7 cellular contexts compared by ENCODE assay signal in genomic region chr6:20708367-20709124, GRCh38.
DNase-seq lines count a peak whose midpoint lies in the region; ATAC-seq and TF ChIP-seq lines count a peak whose summit lies in the region.

No MANE protein-coding gene starts in this region.

- H3K4me3 ChIP-seq in Loucy (ENCODE audit: low read length, poor library complexity, severe bottlenecking), result peak overlapping the region; percentile 11

- H3F3A ChIP-seq in Loucy (ENCODE audit: low read depth), result peaks cover 6% of the 10 kb centered on the region; the same call in 1 of the 2 replicates

- H3K9me2 ChIP-seq in Loucy (replicated peaks; ENCODE audit: low read depth, low read length), result no peaks in the 10 kb centered on the region

- intact Hi-C loops in posterior vena cava (cut with DNase I), result no loop called here

- no peaks in the 10 kb centered on the region for H4K20me1 ChIP-seq in Loucy (ENCODE audit: insufficient read depth, low read length, poor library complexity, severe bottlenecking)

- peaks cover 86% of the 10 kb centered on the region for H3K4me1 ChIP-seq in Loucy (ENCODE audit: insufficient read depth, low read length, poor library complexity, severe bottlenecking)

- H3K79me2 ChIP-seq in Loucy (ENCODE audit: insufficient read depth, low read length), result peaks cover 78% of the 10 kb centered on the region

- H3K9ac ChIP-seq in Loucy (ENCODE audit: low read depth, low read length, poor library complexity, severe bottlenecking), result peak overlapping the region; percentile 48

- TF ChIP-seq CTCF in Loucy (conservative IDR thresholded peaks at IDR 0.05; ENCODE audit: low read length), result no peak

- in situ Hi-C loops in G401 (cut with HindIII; ENCODE audit: low sequenced_read_pairs), result no loop called here

- peak; percentile 41 for DNase-seq in kidney tubule cell (ENCODE audit: low spot score)
- DNase-seq in G401 (ENCODE audit: low spot score), result no peak
- no peak for DNase-seq in NCI-H146 treated with DMSO at 0.1 percent for 48 hours (lab: John Stamatoyannopoulos, UW; ENCODE audit: unreplicated experiment)
- DNase-seq in posterior vena cava (ENCODE audit: low spot score), result no peak

- H3K9me3 ChIP-seq in Loucy (ENCODE audit: insufficient read depth, low read depth, low read length), result no peaks in the 10 kb centered on the region

- H3K36me3 ChIP-seq in Loucy (ENCODE audit: insufficient read depth, low read length), result no peaks in the 10 kb centered on the region

- ATAC-seq in GM18517 (IDR thresholded peaks at IDR 0.05; ENCODE audit: unreplicated experiment) (peak; percentile 92), GM21529 (IDR thresholded peaks at IDR 0.05; ENCODE audit: unreplicated experiment) (peak; percentile 65)

- H3K27me3 ChIP-seq in Loucy (ENCODE audit: insufficient read depth, low read length, poor library complexity, severe bottlenecking), result no peaks in the 10 kb centered on the region

- H2AFZ ChIP-seq in Loucy (ENCODE audit: low read length), result no peak overlapping the region

- peak overlapping the region; percentile 47 for H3K4me2 ChIP-seq in Loucy (ENCODE audit: low read depth, low read length, poor library complexity, severe bottlenecking)
